In the genomic region with DNA sequence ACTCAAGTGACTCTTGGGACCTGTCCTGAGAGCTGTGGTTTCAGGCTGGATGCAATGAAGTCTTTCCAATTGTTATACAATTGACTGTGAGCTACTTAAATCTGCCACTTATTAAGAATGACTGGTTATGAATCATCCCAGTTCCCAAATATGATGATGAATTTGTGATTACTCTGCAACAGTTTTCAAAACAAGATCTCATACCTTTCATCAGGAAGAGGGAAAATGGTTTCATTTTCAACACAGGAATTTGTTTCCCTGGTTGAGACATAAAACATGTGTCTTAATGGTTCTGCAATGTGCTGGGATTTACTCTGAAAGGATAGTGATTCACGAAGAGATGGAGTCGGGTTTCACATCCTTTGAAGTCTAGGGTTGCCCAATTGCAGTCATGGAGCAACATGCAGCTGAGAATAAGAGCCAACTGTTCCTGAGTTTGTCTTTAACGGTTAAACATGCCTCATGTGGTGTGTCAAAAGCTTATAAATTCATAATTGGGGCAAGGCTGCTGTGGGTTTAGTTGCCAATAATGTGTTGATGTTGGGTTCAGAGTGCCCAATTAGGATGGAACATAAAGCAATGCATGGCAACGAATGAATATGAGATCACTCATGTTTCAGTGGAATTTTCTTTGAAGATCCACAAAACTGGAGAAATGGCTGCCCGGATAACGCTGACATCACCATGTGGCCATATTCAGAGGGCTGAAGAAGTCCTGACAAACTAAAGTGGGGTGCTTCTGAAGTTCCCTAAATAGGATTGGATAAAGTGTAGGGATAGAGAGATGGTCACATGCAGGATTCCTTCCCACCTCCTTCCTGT, we compare ENCODE assay signal across 8 cellular contexts. TPM values are rescaled to one million over a fixed set of nuclear protein-coding genes. Genes with fewer than 3 reads are reported as not detected.
DNase-seq lines count a peak whose midpoint lies in the region; ATAC-seq and TF ChIP-seq lines count a peak whose summit lies in the region.

No MANE protein-coding gene starts in this region.

- H3K4me3 Mint-ChIP-seq in natural killer cell = no peak overlapping the region

- peak in 3 of 4 donors; percentile 62 to 94 (median 89) for ATAC-seq in heart left ventricle
- ATAC-seq in natural killer cell = no peak

- DNase-seq in H4 (ENCODE audit: low spot score) (peak; percentile 94), RPMI7951 (ENCODE audit: low read depth) (peak; percentile 99), heart left ventricle (no peak), transverse colon (peak; percentile 24), cerebellar nuclear complex (lab: John Stamatoyannopoulos, UW) (no peak), natural killer cell (no peak), KG1 (lab: John Stamatoyannopoulos, UW) (no peak)
- DNase-seq in activated T-cell treated with anti-CD3 and anti-CD28 coated beads, Interleukin-2, amount 50 U/mL, for 1 hour = no peak

- H3K36me3 Mint-ChIP-seq in natural killer cell = no peaks in the 10 kb centered on the region

- TF ChIP-seq EP300 in transverse colon (IDR thresholded peaks at IDR 0.05; ENCODE audit: low read depth) = no peak

- no peaks in the 10 kb centered on the region for H3K4me1 Mint-ChIP-seq in natural killer cell

- in situ Hi-C loops in transverse colon (cut with MboI; ENCODE audit: low pct_ligation_motif_present in 1 of 4, low pct_unique_long_range_greater_than_20kb in 1 of 4, low sequenced_read_pairs in 3 of 4) = no loop called here

- intact Hi-C loops in heart left ventricle (cut with DNase I) (no loop called here), transverse colon (cut with DNase I; ENCODE audit: low total_unique reads) (no loop called here), natural killer cell (cut with micrococcal nuclease) (no loop called here)

- no peak for TF ChIP-seq CTCF in heart left ventricle (IDR thresholded peaks at IDR 0.05)
- no peak for TF ChIP-seq CTCF in transverse colon (IDR thresholded peaks at IDR 0.05)
- TF ChIP-seq CTCF in natural killer cell (IDR thresholded peaks at IDR 0.05) = no peak

- peaks cover 0 to 2% of the 10 kb centered on the region in 2 donors for H3K9me3 Mint-ChIP-seq in natural killer cell

- peak overlapping the region in 2 of 12 donors; percentile 38 to 51 for H3K27ac ChIP-seq in heart left ventricle
- H3K27ac ChIP-seq in transverse colon = peak overlapping the region; percentile 41 to 71 (median 57)

- H3K27me3 ChIP-seq in heart left ventricle (peaks cover 0 to 19% (median 0%) of the 10 kb centered on the region in 9 donors), transverse colon (no peaks in the 10 kb centered on the region)

- TF ChIP-seq POLR2A in heart left ventricle (IDR thresholded peaks at IDR 0.05) = no peak
- TF ChIP-seq POLR2A in transverse colon (IDR thresholded peaks at IDR 0.05) = no peak

- H3K4me1 ChIP-seq in heart left ventricle = peaks cover 0 to 21% (median 0%) of the 10 kb centered on the region in 12 donors
- H3K4me1 ChIP-seq in transverse colon = peaks cover 0 to 24% (median 7%) of the 10 kb centered on the region in 4 donors

- H3K4me3 ChIP-seq in heart left ventricle (no peak overlapping the region), transverse colon (no peak overlapping the region)

- H3K36me3 ChIP-seq in heart left ventricle (no peaks in the 10 kb centered on the region), transverse colon (no peaks in the 10 kb centered on the region)

- WGBS in heart left ventricle, 4 donors = 42 to 49% (median 48%) methylated on average over 6 of the region's 6 CpGs
- 21 to 33% methylated on average over 5 to 6 of the region's 6 CpGs for WGBS in transverse colon (ENCODE audit: low coverage in 1 of 2), 2 donors

- H3K27me3 Mint-ChIP-seq in natural killer cell (ENCODE audit: low read depth in 2 of 2) = peaks cover 3 to 7% of the 10 kb centered on the region in 2 donors

- H3K9me3 ChIP-seq in heart left ventricle (peaks cover 0 to 10% (median 0%) of the 10 kb centered on the region in 12 donors), transverse colon (no peaks in the 10 kb centered on the region)

- no peak overlapping the region for H3K27ac Mint-ChIP-seq in natural killer cell

RNA-seq across cellular contexts. Expression of gene CYP24A1, which starts 41.0 kb away (rescaled TPM):
- total RNA-seq in H4 (2014; rRNA removed; shearing (Covaris generic)) = 0.95 TPM in 1 of 2 replicates, not detected in the other
- total RNA-seq in RPMI7951 (2014; rRNA removed; shearing (Covaris generic)) = 1.1 and 1.5 TPM in 2 replicates
- total RNA-seq in heart left ventricle (not detected), transverse colon (not detected), natural killer cell (under 1 TPM in 1 of 3 donors, not detected in 2; 0.12 TPM)
- polyA plus RNA-seq in heart left ventricle = not detected

Comparison
In these comparisons a context has a peak if more than half of its experiments do, and no peak if none do; other contexts are left out.
1. DNase-seq: peak in H4 (single experiment), RPMI7951 (single experiment) and transverse colon (single experiment); none in heart left ventricle (0 of 5), activated T-cell treated with anti-CD3 and anti-CD28 coated beads, Interleukin-2, amount 50 U/mL, for 1 hour (single experiment), cerebellar nuclear complex (0 of 2), natural killer cell (single experiment) and KG1 (single experiment).
2. ATAC-seq: peak in heart left ventricle (3 of 4); none in natural killer cell (0 of 3).